In genomic region chr7:108308913-108309312, GRCh38 we compare ENCODE assay signal across 10 cellular contexts.
DNase-seq lines count a peak whose midpoint lies in the region; ATAC-seq and TF ChIP-seq lines count a peak whose summit lies in the region.
"Had no signal": no experiment of that assay in that cellular context is flagged by ENCODE, and none has a peak within 500 bp of the region (broad histone marks: within the 10 kb centered on the region; RNA-seq: fewer than 3 reads in every experiment).

No MANE protein-coding gene starts in this region.

- intact Hi-C loops in transverse colon (cut with DNase I; ENCODE audit: low total_unique reads) = no loop called here

- no peaks in the 10 kb centered on the region for H3K9me3 ChIP-seq in transverse colon
- H3K9me3 ChIP-seq: BLaER1 had no signal

- H2AFZ ChIP-seq in ACC112 (ENCODE audit: low read length, unreplicated experiment) = peak overlapping the region; percentile 28

- H3K4me1 ChIP-seq in ACC112 (ENCODE audit: control insufficient read depth, insufficient read depth, low read length, unreplicated experiment) (peaks cover 55% of the 10 kb centered on the region), transverse colon (no peaks in the 10 kb centered on the region)
- H3K4me1 ChIP-seq: BLaER1 had no signal

- H3K4me3 ChIP-seq in ACC112 (ENCODE audit: low read depth, low read length) = peak overlapping the region; percentile 38
- H3K4me3 ChIP-seq in transverse colon = no peak overlapping the region
- H3K4me3 ChIP-seq: BLaER1 had no signal

- no peak for TF ChIP-seq CTCF in transverse colon (IDR thresholded peaks at IDR 0.05)

- TF ChIP-seq POLR2A in transverse colon (IDR thresholded peaks at IDR 0.05) = no peak

- no peaks in the 10 kb centered on the region for H3K79me2 ChIP-seq in ACC112 (ENCODE audit: control insufficient read depth, insufficient read depth, low read length, unreplicated experiment)

- in situ Hi-C loops in transverse colon (cut with MboI; ENCODE audit: low pct_ligation_motif_present in 1 of 4, low pct_unique_long_range_greater_than_20kb in 1 of 4, low sequenced_read_pairs in 3 of 4) = no loop called here

- WGBS in transverse colon (ENCODE audit: low coverage in 1 of 2), 2 donors = 54 to 60% methylated on average over 1 to 2 of the region's 2 CpGs

- ATAC-seq in GM21619 (IDR thresholded peaks at IDR 0.05; ENCODE audit: unreplicated experiment) = peak; percentile 74
- ATAC-seq in SK-N-SH treated with all-trans-retinoic acid at 6 μM for 48 hours = peak; percentile 27; the same call in 1 of the 3 replicates

- H3K27me3 ChIP-seq in ACC112 (ENCODE audit: insufficient read depth, low read length) = no peaks in the 10 kb centered on the region
- no peaks in the 10 kb centered on the region for H3K27me3 ChIP-seq in transverse colon
- H3K27me3 ChIP-seq: BLaER1 had no signal

- H3K27ac ChIP-seq in ACC112 (ENCODE audit: low read depth, low read length) (peak overlapping the region; percentile 99), transverse colon (no peak overlapping the region)
- H3K27ac ChIP-seq: BLaER1 had no signal

- peak; percentile 15 for DNase-seq in globus pallidus (ENCODE audit: low spot score)
- no peak for DNase-seq in ureter (ENCODE audit: low spot score)
- no peak for DNase-seq in NCI-H2029 treated with DMSO at 0.1 percent for 48 hours (lab: John Stamatoyannopoulos, UW)
- no peak for DNase-seq in transverse colon
- DNase-seq in T-helper 1 cell = no peak
- DNase-seq: NCI-H2107 had no signal

- H3K36me3 ChIP-seq in ACC112 (ENCODE audit: insufficient read depth, low read length) = no peaks in the 10 kb centered on the region
- no peaks in the 10 kb centered on the region for H3K36me3 ChIP-seq in transverse colon
- H3K36me3 ChIP-seq: BLaER1 had no signal

- no peak for TF ChIP-seq EP300 in transverse colon (IDR thresholded peaks at IDR 0.05; ENCODE audit: low read depth)

TF ChIP-seq in SK-N-SH treated with all-trans-retinoic acid at 6 μM for 48 hours, 23 proteins besides CTCF, POLR2A, EP300 and RAD21:
- TF ChIP-seq ZNF8 (CRISPR knock-in tag; IDR thresholded peaks at IDR 0.05) (no peak), ARNTL (CRISPR knock-in tag; IDR thresholded peaks at IDR 0.05; ENCODE audit: borderline replicate concordance, low read depth) (no peak), CSRNP3 (CRISPR knock-in tag; IDR thresholded peaks at IDR 0.05) (no peak), ZFP30 (CRISPR knock-in tag; IDR thresholded peaks at IDR 0.05) (no peak), OSR1 (CRISPR knock-in tag; IDR thresholded peaks at IDR 0.05) (no peak), RARB (CRISPR knock-in tag; IDR thresholded peaks at IDR 0.05) (no peak), ESRRG (CRISPR knock-in tag; IDR thresholded peaks at IDR 0.05) (no peak), CSDC2 (CRISPR knock-in tag; IDR thresholded peaks at IDR 0.05) (no peak), ZNF565 (CRISPR knock-in tag; conservative IDR thresholded peaks at IDR 0.05; ENCODE audit: low read depth) (no peak), ISL1 (CRISPR knock-in tag; IDR thresholded peaks at IDR 0.05) (no peak), PATZ1 (CRISPR knock-in tag; IDR thresholded peaks at IDR 0.05; ENCODE audit: borderline replicate concordance) (no peak)
